11 cellular contexts compared by ENCODE assay signal in genomic region chr18:49565656-49566055, GRCh38. TPM values are rescaled to one million over a fixed set of nuclear protein-coding genes. Genes with fewer than 3 reads are reported as not detected.
DNase-seq lines count a peak whose midpoint lies in the region.
"Had no signal": no experiment of that assay in that cellular context is flagged by ENCODE, and none has a peak within 500 bp of the region (broad histone marks: within the 10 kb centered on the region; RNA-seq: fewer than 3 reads in every experiment).

No MANE protein-coding gene starts in this region.

- POLR2A ChIA-PET in CD8-positive, alpha-beta memory T cell (lab: Charles Lee), result no interaction called here

- DNase-seq in NCI-H2029 (lab: John Stamatoyannopoulos, UW) (peak; percentile 21), anterior cingulate cortex (lab: John Stamatoyannopoulos, UW) (peak in 50 of 58 donors; percentile 9 to 90 (median 53)), inferior parietal cortex (ENCODE audit: extremely low spot score) (peak; percentile 44), superior temporal gyrus (ENCODE audit: extremely low spot score) (peak; percentile 78), ureter (ENCODE audit: low spot score) (no peak)
- no peak for DNase-seq in CD8-positive, alpha-beta memory T cell
- DNase-seq in stimulated activated CD4-positive, alpha-beta T cell treated with anti-CD3 and anti-CD28 coated beads, Interleukin-15, amount 100 ng/mL, for 24 hours, result no peak
- DNase-seq: activated CD4-positive, alpha-beta T cell treated with anti-CD3 and anti-CD28 coated beads for 1 hour; amniotic stem cell; nephron progenitor cell; PC-3 had no signal

- H3K4me3 Mint-ChIP-seq in CD8-positive, alpha-beta memory T cell, result no peak overlapping the region
- H3K4me3 Mint-ChIP-seq: nephron progenitor cell had no signal

- peaks cover 34% of the 10 kb centered on the region for H3K27me3 ChIP-seq in CD8-positive, alpha-beta memory T cell (ENCODE audit: insufficient read depth, low read length, poor library complexity, severe bottlenecking)

- no peaks in the 10 kb centered on the region for H3K9me3 Mint-ChIP-seq in CD8-positive, alpha-beta memory T cell
- H3K9me3 Mint-ChIP-seq: nephron progenitor cell had no signal

- peaks cover 61 to 75% of the 10 kb centered on the region in 2 donors for H3K27me3 Mint-ChIP-seq in CD8-positive, alpha-beta memory T cell

- H3K4me1 ChIP-seq in CD8-positive, alpha-beta memory T cell (ENCODE audit: insufficient read depth, low read length), result peaks cover 19% of the 10 kb centered on the region

- CTCF ChIA-PET in CD8-positive, alpha-beta memory T cell (lab: Charles Lee), result no interaction called here

- H3K27ac Mint-ChIP-seq in CD8-positive, alpha-beta memory T cell, result no peak overlapping the region
- H3K27ac Mint-ChIP-seq: nephron progenitor cell had no signal

- no peaks in the 10 kb centered on the region for H3K36me3 ChIP-seq in CD8-positive, alpha-beta memory T cell (ENCODE audit: insufficient read depth, low read length)

- H3K4me1 Mint-ChIP-seq in CD8-positive, alpha-beta memory T cell, result peaks cover 25 to 28% (median 26%) of the 10 kb centered on the region in 3 donors

- H3K36me3 Mint-ChIP-seq in CD8-positive, alpha-beta memory T cell, result peaks cover 0 to 4% (median 3%) of the 10 kb centered on the region in 3 donors

- H3K9me3 ChIP-seq in CD8-positive, alpha-beta memory T cell (ENCODE audit: low read length), result no peaks in the 10 kb centered on the region

- H3K27ac ChIP-seq in CD8-positive, alpha-beta memory T cell (ENCODE audit: low read depth, low read length), result no peak overlapping the region

- no peak overlapping the region for H3K4me3 ChIP-seq in CD8-positive, alpha-beta memory T cell (ENCODE audit: low read length)

RNA-seq across cellular contexts. Expression of gene LIPG, which starts 3.8 kb away (rescaled TPM):
- total RNA-seq in ureter, result 6.2 TPM
- not detected for total RNA-seq in CD8-positive, alpha-beta memory T cell
- polyA plus RNA-seq in CD8-positive, alpha-beta memory T cell, result not detected

Comparison
In these comparisons a context has a peak if more than half of its experiments do, and no peak if none do; other contexts are left out.
1. DNase-seq: peak in NCI-H2029 (single experiment), anterior cingulate cortex (50 of 58), inferior parietal cortex (single experiment) and superior temporal gyrus (single experiment); none in ureter (single experiment), CD8-positive, alpha-beta memory T cell (0 of 5) and stimulated activated CD4-positive, alpha-beta T cell treated with anti-CD3 and anti-CD28 coated beads, Interleukin-15, amount 100 ng/mL, for 24 hours (single experiment).